Comparison of ENCODE assay signal across 33 cellular contexts in genomic region chr12:26283617-26284016, GRCh38.
"Had no signal": no experiment of that assay in that cellular context is flagged by ENCODE, and none has a peak within 500 bp of the region (broad histone marks: within the 10 kb centered on the region; RNA-seq: fewer than 3 reads in every experiment).

No MANE protein-coding gene starts in this region.

- H3K36me3 ChIP-seq: ascending aorta, Peyer's patch, SJSA1 had no signal

- H3K9me3 ChIP-seq: ascending aorta, Peyer's patch, SK-N-SH had no signal

- DNase-seq: activated CD4-positive, alpha-beta memory T cell treated with anti-CD3 and anti-CD28 coated beads for 36 hours; activated CD4-positive, alpha-beta T cell treated with anti-CD3 and anti-CD28 coated beads for 4 hours; activated CD4-positive, alpha-beta T cell treated with anti-CD3 and anti-CD28 coated beads, Interleukin-2, amount 50 U/mL, for 1 hour; activated CD8-positive, alpha-beta memory T cell treated with anti-CD3 and anti-CD28 coated beads, Interleukin-2, amount 50 U/mL, for 4 hours; activated effector memory CD4-positive, alpha-beta T cell treated with anti-CD3 and anti-CD28 coated beads, Interleukin-2, amount 50 U/mL, for 16 hours; activated naive CD4-positive, alpha-beta T cell; activated naive CD4-positive, alpha-beta T cell treated with anti-CD3 and anti-CD28 coated beads, Interleukin-2, amount 50 U/mL, for 16 hours; activated naive CD8-positive, alpha-beta T cell treated with anti-CD3 and anti-CD28 coated beads for 36 hours; activated T-cell treated with anti-CD3 and anti-CD28 coated beads for 4 hours; activated T-cell treated with anti-CD3 and anti-CD28 coated beads, Interleukin-2, amount 50 U/mL, for 4 hours; amygdala; caudate nucleus; cerebellar nuclear complex; Kasumi-1; KBM-7; NCI-H1092 treated with DMSO at 0.1 percent for 48 hours; NCI-H1417; NCI-H187 treated with DMSO at 0.1 percent for 48 hours; NCI-H2081; NCI-H226; NCI-H446 treated with DMSO at 0.1 percent for 48 hours; NCI-H524; NCI-H69; NCI-H82; Peyer's patch; RPMI8226; SHP77 treated with DMSO at 0.1 percent for 48 hours; SK-N-SH had no signal

- H3K4me3 ChIP-seq: ascending aorta, Peyer's patch, SJSA1 had no signal

- H3K4me3 Mint-ChIP-seq: activated CD4-positive, alpha-beta memory T cell treated with anti-CD3 and anti-CD28 coated beads for 36 hours; activated naive CD8-positive, alpha-beta T cell treated with anti-CD3 and anti-CD28 coated beads for 36 hours; activated T-cell treated with anti-CD3 and anti-CD28 coated beads, Interleukin-2, amount 50 U/mL, for 4 hours; T-helper 1 cell treated with Interleukin-12 subunit alpha and Interleukin-12 subunit beta and Interleukin-4 antibody, amounts not matched to agents 30 μg/mL and 1 μg/mL, for 36 hours; T-helper 2 cell treated with Interferon-gamma antibody and Interleukin-4, amounts not matched to agents 5 μg/mL and 100 μg/mL, for 36 hours; WTC11 had no signal

- ATAC-seq: activated T-cell treated with anti-CD3 and anti-CD28 coated beads, Interleukin-2, amount 50 U/mL, for 4 hours; WTC11 had no signal

- H3K27ac Mint-ChIP-seq: activated CD4-positive, alpha-beta memory T cell treated with anti-CD3 and anti-CD28 coated beads for 36 hours; activated naive CD8-positive, alpha-beta T cell treated with anti-CD3 and anti-CD28 coated beads for 36 hours; T-helper 1 cell treated with Interleukin-12 subunit alpha and Interleukin-12 subunit beta and Interleukin-4 antibody, amounts not matched to agents 30 μg/mL and 1 μg/mL, for 36 hours; T-helper 2 cell treated with Interferon-gamma antibody and Interleukin-4, amounts not matched to agents 5 μg/mL and 100 μg/mL, for 36 hours; WTC11 had no signal

- H3K4me1 Mint-ChIP-seq: activated naive CD8-positive, alpha-beta T cell treated with anti-CD3 and anti-CD28 coated beads for 36 hours had no signal

- H3K9ac ChIP-seq: SK-N-SH had no signal

- H3K4me1 ChIP-seq: SJSA1 had no signal

- H3K36me3 Mint-ChIP-seq: activated CD4-positive, alpha-beta memory T cell treated with anti-CD3 and anti-CD28 coated beads for 36 hours; activated naive CD8-positive, alpha-beta T cell treated with anti-CD3 and anti-CD28 coated beads for 36 hours; WTC11 had no signal

- H3K27ac ChIP-seq: ascending aorta, Peyer's patch, SJSA1 had no signal

- H3K9me3 Mint-ChIP-seq: activated CD4-positive, alpha-beta memory T cell treated with anti-CD3 and anti-CD28 coated beads for 36 hours; activated naive CD8-positive, alpha-beta T cell treated with anti-CD3 and anti-CD28 coated beads for 36 hours; activated T-cell treated with anti-CD3 and anti-CD28 coated beads, Interleukin-2, amount 50 U/mL, for 4 hours; T-helper 1 cell treated with Interleukin-12 subunit alpha and Interleukin-12 subunit beta and Interleukin-4 antibody, amounts not matched to agents 30 μg/mL and 1 μg/mL, for 36 hours; T-helper 2 cell treated with Interferon-gamma antibody and Interleukin-4, amounts not matched to agents 5 μg/mL and 100 μg/mL, for 36 hours; WTC11 had no signal

- H3K27me3 Mint-ChIP-seq: activated CD4-positive, alpha-beta memory T cell treated with anti-CD3 and anti-CD28 coated beads for 36 hours had no signal

- H3K4me2 ChIP-seq: SK-N-SH had no signal

- H3K27me3 ChIP-seq: ascending aorta, Peyer's patch, SJSA1 had no signal
